11 cellular contexts compared by ENCODE assay signal in the genomic region with DNA sequence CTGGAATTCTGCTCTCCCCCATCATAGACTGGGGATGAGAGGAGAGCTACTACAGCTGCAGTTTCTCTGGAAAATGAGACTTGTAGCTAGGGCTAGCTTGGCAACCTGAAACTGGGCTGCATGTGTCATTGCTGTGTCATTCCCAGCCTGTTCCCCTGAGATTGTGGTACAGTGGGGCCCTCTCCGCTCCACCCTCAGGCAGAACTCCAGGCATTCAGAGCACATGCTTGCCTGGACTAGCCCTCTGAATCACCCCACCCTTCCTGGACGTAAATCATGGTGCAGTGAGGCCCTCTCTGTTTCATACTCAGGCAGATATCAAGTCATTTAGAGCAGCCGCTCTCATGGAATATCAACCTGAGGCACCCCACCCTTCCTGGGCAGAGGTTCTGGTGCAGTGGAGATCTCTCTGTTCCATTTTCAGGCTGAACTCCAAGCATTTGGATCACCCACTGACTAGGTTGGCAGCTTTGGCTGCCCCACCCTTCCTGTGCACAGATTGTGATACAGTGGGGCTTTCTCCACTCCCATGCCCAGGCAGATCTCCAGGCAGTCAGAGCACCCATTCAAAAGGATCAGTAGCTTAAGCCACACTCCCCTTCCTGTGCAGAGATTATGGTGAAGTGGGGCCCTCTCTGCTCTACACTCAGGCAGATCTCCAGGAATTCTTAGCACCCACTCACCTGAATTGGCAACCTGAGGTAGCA.
DNase-seq lines count a peak whose midpoint lies in the region; FAIRE-seq and TF ChIP-seq lines count a peak whose summit lies in the region.
"Had no signal": no experiment of that assay in that cellular context is flagged by ENCODE, and none has a peak within 500 bp of the region (broad histone marks: within the 10 kb centered on the region; RNA-seq: fewer than 3 reads in every experiment).

No MANE protein-coding gene starts in this region.

- no peaks in the 10 kb centered on the region for H3K4me1 ChIP-seq in SK-N-SH (ENCODE audit: control insufficient read depth in 1 of 2, insufficient read depth in 2 of 2, low read depth in 1 of 2, low read length in 1 of 2)
- H3K4me1 ChIP-seq: heart left ventricle had no signal

- H3K9me2 ChIP-seq in SK-N-SH: no peaks in the 10 kb centered on the region

- peak; percentile 98 for FAIRE-seq in bronchial epithelial cell (lab: Jason Lieb, UNC)
- FAIRE-seq: kidney had no signal

- no peaks in the 10 kb centered on the region for H4K20me1 ChIP-seq in SK-N-SH (ENCODE audit: insufficient read depth)

- WGBS in SK-N-SH (ENCODE audit: low lambda C conversion rate): 75% methylated on average over 2 of the region's 3 CpGs

- no peak for TF ChIP-seq EP300 in SK-N-SH (IDR thresholded peaks at IDR 0.05; ENCODE audit: borderline replicate concordance in 1 of 2, low read depth in 1 of 2, low read length in 1 of 2)

- H3K27ac ChIP-seq in SK-N-SH (ENCODE audit: low read depth in 2 of 2, low read length in 1 of 2): no peak overlapping the region
- H3K27ac ChIP-seq: heart left ventricle had no signal

- no peak overlapping the region for H2AFZ ChIP-seq in SK-N-SH (ENCODE audit: low read depth)

- DNase-seq in EH (ENCODE audit: low read depth): peak; percentile 14
- peak; percentile 67 for DNase-seq in LHCN-M2 (ENCODE audit: low read depth)
- DNase-seq in bronchial epithelial cell (ENCODE audit: low read depth): peak; percentile 99
- peak; percentile 32 for DNase-seq in kidney tubule cell (ENCODE audit: low spot score)
- DNase-seq in H7: no peak
- no peak for DNase-seq in SK-N-SH
- no peak for DNase-seq in activated gamma-delta T cell (lab: John Stamatoyannopoulos, UW)
- no peak for DNase-seq in NCI-H1105 treated with DMSO at 0.1 percent for 48 hours (lab: John Stamatoyannopoulos, UW)
- DNase-seq: kidney; stimulated activated CD4-positive, alpha-beta T cell treated with anti-CD3 and anti-CD28 coated beads, Interleukin-15, amount 100 ng/mL, for 24 hours had no signal

- H3F3A ChIP-seq in SK-N-SH (replicated peaks; ENCODE audit: insufficient read depth): no peaks in the 10 kb centered on the region

- H3K79me2 ChIP-seq in SK-N-SH (ENCODE audit: insufficient read depth): no peaks in the 10 kb centered on the region

- TF ChIP-seq RAD21 in SK-N-SH (IDR thresholded peaks at IDR 0.05; ENCODE audit: low read length): no peak

- no peaks in the 10 kb centered on the region for H3K36me3 ChIP-seq in bronchial epithelial cell (ENCODE audit: control insufficient read depth, insufficient read depth, low read length)
- no peaks in the 10 kb centered on the region for H3K36me3 ChIP-seq in H7 (replicated peaks; ENCODE audit: control insufficient read depth, insufficient read depth, low read length)
- H3K36me3 ChIP-seq in SK-N-SH (replicated peaks in 1 of 2; ENCODE audit: control insufficient read depth in 1 of 2, insufficient read depth in 2 of 2, low read length in 1 of 2): peaks cover 0 to 3% of the 10 kb centered on the region in 2 experiments
- H3K36me3 ChIP-seq: heart left ventricle had no signal

- peaks cover 11% of the 10 kb centered on the region; the same call in 1 of the 2 replicates for H3K9me3 ChIP-seq in SK-N-SH

- CTCF ChIA-PET in SK-N-SH (lab: Yijun Ruan, JAX): interaction anchor here (0.6 to 3.5 kb wide), 19 partner anchors 9 to 999 kb away, joined by 3 to 18 read pairs (median 3); partner anchors contain the start of gene C11orf87

- POLR2A ChIA-PET in SK-N-SH (lab: Yijun Ruan, JAX): no interaction called here

- TF ChIP-seq CTCF in bronchial epithelial cell (IDR thresholded peaks at IDR 0.05; ENCODE audit: insufficient read depth, low read length, severe bottlenecking) (no peak), SK-N-SH (IDR thresholded peaks at IDR 0.05) (no peak)

- H3K4me2 ChIP-seq in SK-N-SH: no peak overlapping the region

- H3K27me3 ChIP-seq in bronchial epithelial cell (ENCODE audit: control insufficient read depth, insufficient read depth, low read length) (no peaks in the 10 kb centered on the region), H7 (ENCODE audit: control insufficient read depth, insufficient read depth, low read length) (no peaks in the 10 kb centered on the region), SK-N-SH (ENCODE audit: insufficient read depth) (no peaks in the 10 kb centered on the region)
- H3K27me3 ChIP-seq: heart left ventricle had no signal

- H3K4me3 ChIP-seq in bronchial epithelial cell (ENCODE audit: low read depth, low read length): no peak overlapping the region
- H3K4me3 ChIP-seq in H7 (ENCODE audit: insufficient read depth, low read depth, low read length): no peak overlapping the region
- H3K4me3 ChIP-seq in SK-N-SH (ENCODE audit: low read depth in 2 of 2, low read length in 1 of 2): no peak overlapping the region
- H3K4me3 ChIP-seq: heart left ventricle had no signal

- no peak overlapping the region for H3K9ac ChIP-seq in SK-N-SH

TF ChIP-seq in SK-N-SH, 30 proteins besides CTCF, POLR2A, EP300 and RAD21:
- TF ChIP-seq MEF2A (IDR thresholded peaks at IDR 0.05; ENCODE audit: borderline replicate concordance, low read depth) (no peak), FOXM1 (IDR thresholded peaks at IDR 0.05; ENCODE audit: low read depth) (no peak), TEAD4 (IDR thresholded peaks at IDR 0.05; ENCODE audit: borderline replicate concordance, insufficient read depth) (no peak), JUND (IDR thresholded peaks at IDR 0.05) (no peak), USF2 (IDR thresholded peaks at IDR 0.05; ENCODE audit: borderline replicate concordance, low read depth, low read length) (no peak), ELF1 (IDR thresholded peaks at IDR 0.05) (no peak), GABPA (IDR thresholded peaks at IDR 0.05; ENCODE audit: low read depth) (no peak), GATA2 (CRISPR knock-in tag; IDR thresholded peaks at IDR 0.05) (no peak), FOXJ3 (CRISPR knock-in tag; IDR thresholded peaks at IDR 0.05) (no peak), SIN3A (IDR thresholded peaks at IDR 0.05; ENCODE audit: borderline replicate concordance, low read depth, low read length) (no peak)
- TF ChIP-seq, protein P1, sequence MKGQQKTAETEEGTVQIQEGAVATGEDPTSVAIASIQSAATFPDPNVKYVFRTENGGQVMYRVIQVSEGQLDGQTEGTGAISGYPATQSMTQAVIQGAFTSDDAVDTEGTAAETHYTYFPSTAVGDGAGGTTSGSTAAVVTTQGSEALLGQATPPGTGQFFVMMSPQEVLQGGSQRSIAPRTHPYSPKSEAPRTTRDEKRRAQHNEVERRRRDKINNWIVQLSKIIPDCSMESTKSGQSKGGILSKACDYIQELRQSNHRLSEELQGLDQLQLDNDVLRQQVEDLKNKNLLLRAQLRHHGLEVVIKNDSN (IDR thresholded peaks at IDR 0.05; ENCODE audit: borderline replicate concordance, low read depth): no peak

Comparison
In these comparisons a context has a peak if more than half of its experiments do, and no peak if none do; other contexts are left out.
1. DNase-seq: peak in EH (single experiment), LHCN-M2 (single experiment), bronchial epithelial cell (single experiment) and kidney tubule cell (single experiment); none in H7 (single experiment), SK-N-SH (single experiment), activated gamma-delta T cell (single experiment) and NCI-H1105 treated with DMSO at 0.1 percent for 48 hours (single experiment).